Comparison of ENCODE assay signal across 13 cellular contexts in genomic region chr1:56430141-56430839, GRCh38.
DNase-seq lines count a peak whose midpoint lies in the region; TF ChIP-seq lines count a peak whose summit lies in the region.
"Had no signal": no experiment of that assay in that cellular context is flagged by ENCODE, and none has a peak within 500 bp of the region (broad histone marks: within the 10 kb centered on the region; RNA-seq: fewer than 3 reads in every experiment).

No MANE protein-coding gene starts in this region.

- H3K4me3 ChIP-seq in SK-N-SH (ENCODE audit: low read depth in 2 of 2, low read length in 1 of 2) (no peak overlapping the region), fibroblast of villous mesenchyme (ENCODE audit: low read depth, low read length) (no peak overlapping the region), A673 (ENCODE audit: low read depth, low read length, poor library complexity, severe bottlenecking) (no peak overlapping the region)
- H3K4me3 ChIP-seq: BLaER1 treated with 17β-estradiol and CSF1 and Interleukin-3, amounts not matched to agents 10 nM and 100 nM; GM12878 had no signal

- no peaks in the 10 kb centered on the region for H4K20me1 ChIP-seq in SK-N-SH (ENCODE audit: insufficient read depth)
- H4K20me1 ChIP-seq: BLaER1 treated with 17β-estradiol and CSF1 and Interleukin-3, amounts not matched to agents 10 nM and 100 nM had no signal

- H3K4me2 ChIP-seq in SK-N-SH, result no peak overlapping the region
- H3K4me2 ChIP-seq: BLaER1 treated with 17β-estradiol and CSF1 and Interleukin-3, amounts not matched to agents 10 nM and 100 nM had no signal

- peak in 1 of 2 experiments; percentile 82; a peak in 1 of 4 replicates for TF ChIP-seq EP300 in SK-N-SH (IDR thresholded peaks at IDR 0.05; ENCODE audit: borderline replicate concordance in 1 of 2, low read depth in 1 of 2, low read length in 1 of 2)

- no peak overlapping the region for H2AFZ ChIP-seq in SK-N-SH (ENCODE audit: low read depth)

- TF ChIP-seq CTCF in SK-N-SH (IDR thresholded peaks at IDR 0.05), result no peak
- TF ChIP-seq CTCF in fibroblast of villous mesenchyme (IDR thresholded peaks at IDR 0.05; ENCODE audit: insufficient read depth, low read depth, low read length), result no peak
- TF ChIP-seq CTCF in A673 (conservative IDR thresholded peaks at IDR 0.05; ENCODE audit: low read depth, low read length), result no peak

- no peaks in the 10 kb centered on the region for H3K36me3 ChIP-seq in SK-N-SH (replicated peaks in 1 of 2; ENCODE audit: control insufficient read depth in 1 of 2, insufficient read depth in 2 of 2, low read length in 1 of 2)
- H3K36me3 ChIP-seq in A673 (ENCODE audit: insufficient read depth, low read length, poor library complexity, severe bottlenecking), result no peaks in the 10 kb centered on the region
- H3K36me3 ChIP-seq: BLaER1 treated with 17β-estradiol and CSF1 and Interleukin-3, amounts not matched to agents 10 nM and 100 nM had no signal

- no TSS peak for BruUV-seq in A673 (replicated peaks; lab: Mats Ljungman, UMichigan)

- H3K9ac ChIP-seq in SK-N-SH, result no peak overlapping the region
- H3K9ac ChIP-seq: BLaER1 treated with 17β-estradiol and CSF1 and Interleukin-3, amounts not matched to agents 10 nM and 100 nM had no signal

- intact Hi-C loops in A673 (cut with micrococcal nuclease; ENCODE audit: unreplicated experiment), result no loop called here

- CTCF ChIA-PET in SK-N-SH (lab: Yijun Ruan, JAX), result interaction anchor here (0.6 to 1.2 kb wide), 2 partner anchors 21 to 145 kb away, joined by 3 read pairs; no protein-coding TSS in a partner anchor
- CTCF ChIA-PET in A673 (lab: Charles Lee), result no interaction called here

- peaks cover 0 to 26% of the 10 kb centered on the region in 2 experiments; a peak in 2 of 4 replicates for H3K4me1 ChIP-seq in SK-N-SH (ENCODE audit: control insufficient read depth in 1 of 2, insufficient read depth in 2 of 2, low read depth in 1 of 2, low read length in 1 of 2)
- no peaks in the 10 kb centered on the region for H3K4me1 ChIP-seq in A673 (ENCODE audit: insufficient read depth, low read length, poor library complexity, severe bottlenecking)

- H3K79me2 ChIP-seq in SK-N-SH (ENCODE audit: insufficient read depth), result no peaks in the 10 kb centered on the region

- no peaks in the 10 kb centered on the region for H3K27me3 ChIP-seq in SK-N-SH (ENCODE audit: insufficient read depth)
- H3K27me3 ChIP-seq in A673 (replicated peaks; ENCODE audit: insufficient read depth, low read depth, low read length, poor library complexity), result no peaks in the 10 kb centered on the region
- H3K27me3 ChIP-seq: BLaER1 treated with 17β-estradiol and CSF1 and Interleukin-3, amounts not matched to agents 10 nM and 100 nM had no signal

- no peaks in the 10 kb centered on the region for H3K9me3 ChIP-seq in SK-N-SH
- H3K9me3 ChIP-seq in A673 (ENCODE audit: low read depth, low read length, poor library complexity, severe bottlenecking), result no peaks in the 10 kb centered on the region
- H3K9me3 ChIP-seq: BLaER1 treated with 17β-estradiol and CSF1 and Interleukin-3, amounts not matched to agents 10 nM and 100 nM had no signal

- no peaks in the 10 kb centered on the region for H3K9me2 ChIP-seq in SK-N-SH

- 48% methylated on average over 2 of the region's 4 CpGs for WGBS in SK-N-SH (ENCODE audit: low lambda C conversion rate)

- TF ChIP-seq RAD21 in SK-N-SH (IDR thresholded peaks at IDR 0.05; ENCODE audit: low read length), result peak; percentile 35; the same call in 1 of the 2 replicates

- H3K27ac ChIP-seq in SK-N-SH (ENCODE audit: low read depth in 2 of 2, low read length in 1 of 2) (peak overlapping the region in 1 of 2 experiments; percentile 87; a peak in 2 of 4 replicates), A673 (ENCODE audit: low read depth, low read length, poor library complexity, severe bottlenecking) (no peak overlapping the region)
- H3K27ac ChIP-seq: BLaER1 treated with 17β-estradiol and CSF1 and Interleukin-3, amounts not matched to agents 10 nM and 100 nM had no signal

- peak; percentile 44 for DNase-seq in SK-N-SH
- peak; percentile 8 for DNase-seq in fibroblast of villous mesenchyme (ENCODE audit: low read depth)
- DNase-seq in renal cortical epithelial cell (ENCODE audit: low read depth), result peak; percentile 60
- DNase-seq in A673 (ENCODE audit: low spot score), result no peak
- no peak for DNase-seq in NCI-H774 (lab: John Stamatoyannopoulos, UW)
- no peak for DNase-seq in EL
- DNase-seq: AML-193; Calu3; CD4-positive, alpha-beta T cell; DMS 273 treated with DMSO at 0.1 percent for 48 hours; HCEC 1CT had no signal

- H3F3A ChIP-seq in SK-N-SH (replicated peaks; ENCODE audit: insufficient read depth), result no peaks in the 10 kb centered on the region

- POLR2A ChIA-PET in SK-N-SH (lab: Yijun Ruan, JAX) (no interaction called here), A673 (lab: Charles Lee; ENCODE audit: low non-redundant PET) (no interaction called here)

TF ChIP-seq in SK-N-SH, 30 proteins besides CTCF, POLR2A, EP300 and RAD21 (continues in another document):
- no peak for TF ChIP-seq RFX5 (IDR thresholded peaks at IDR 0.05; ENCODE audit: low read length)
- TF ChIP-seq EZH2phosphoT487 (IDR thresholded peaks at IDR 0.05; ENCODE audit: borderline replicate concordance, low read depth), result no peak
- TF ChIP-seq RCOR1 (IDR thresholded peaks at IDR 0.05; ENCODE audit: low read length), result peak; percentile 66; the same call in 1 of the 2 replicates
- TF ChIP-seq FOXJ3 (CRISPR knock-in tag; IDR thresholded peaks at IDR 0.05), result 0 out of 2 replicates have a peak, but pooled peaks have one; percentile 21
- no peak for TF ChIP-seq GABPA (IDR thresholded peaks at IDR 0.05; ENCODE audit: low read depth)
- TF ChIP-seq RXRA (IDR thresholded peaks at IDR 0.05; ENCODE audit: borderline replicate concordance, low read depth), result no peak
- no peak for TF ChIP-seq FOXM1 (IDR thresholded peaks at IDR 0.05; ENCODE audit: low read depth)
- no peak for TF ChIP-seq REST (IDR thresholded peaks at IDR 0.05; ENCODE audit: low read depth, low read length)
- TF ChIP-seq SMC3 (IDR thresholded peaks at IDR 0.05; ENCODE audit: low read depth, low read length), result no peak
- no peak for TF ChIP-seq ELF1 (IDR thresholded peaks at IDR 0.05)
- TF ChIP-seq TCF12 (IDR thresholded peaks at IDR 0.05), result 0 out of 2 replicates have a peak, but pooled peaks have one; percentile 14
- no peak for TF ChIP-seq TEAD4 (IDR thresholded peaks at IDR 0.05; ENCODE audit: borderline replicate concordance, insufficient read depth)
- TF ChIP-seq IRF3 (IDR thresholded peaks at IDR 0.05; ENCODE audit: low read depth, low read length), result no peak
- no peak for TF ChIP-seq MXI1 (IDR thresholded peaks at IDR 0.05; ENCODE audit: low read depth, low read length)
- no peak for TF ChIP-seq SIN3A (IDR thresholded peaks at IDR 0.05; ENCODE audit: borderline replicate concordance, low read depth, low read length)
- no peak for TF ChIP-seq MEF2A (IDR thresholded peaks at IDR 0.05; ENCODE audit: borderline replicate concordance, low read depth)
- peak; percentile 69 for TF ChIP-seq GATA2 (CRISPR knock-in tag; IDR thresholded peaks at IDR 0.05)
- TF ChIP-seq NFIC (IDR thresholded peaks at IDR 0.05; ENCODE audit: borderline replicate concordance), result no peak
- no peak for TF ChIP-seq TAF1 (IDR thresholded peaks at IDR 0.05; ENCODE audit: borderline replicate concordance, low read depth, low read length)
- TF ChIP-seq POLR2AphosphoS5 (IDR thresholded peaks at IDR 0.05; ENCODE audit: low read depth, low read length), result no peak
- no peak for TF ChIP-seq FOSL2 (IDR thresholded peaks at IDR 0.05; ENCODE audit: borderline replicate concordance, low read depth)
- no peak for TF ChIP-seq MAX (IDR thresholded peaks at IDR 0.05; ENCODE audit: low read depth)
- TF ChIP-seq CHD2 (IDR thresholded peaks at IDR 0.05; ENCODE audit: low read length, partially characterized antibody), result peak; percentile 79
- TF ChIP-seq NRF1 (IDR thresholded peaks at IDR 0.05; ENCODE audit: low read depth, low read length), result no peak

Comparison
In these comparisons a context has a peak if more than half of its experiments do, and no peak if none do; other contexts are left out.
1. DNase-seq: peak in SK-N-SH (single experiment), fibroblast of villous mesenchyme (single experiment) and renal cortical epithelial cell (single experiment); none in A673 (single experiment), NCI-H774 (single experiment) and EL (single experiment).